23 cellular contexts compared by ENCODE assay signal in the genomic region with DNA sequence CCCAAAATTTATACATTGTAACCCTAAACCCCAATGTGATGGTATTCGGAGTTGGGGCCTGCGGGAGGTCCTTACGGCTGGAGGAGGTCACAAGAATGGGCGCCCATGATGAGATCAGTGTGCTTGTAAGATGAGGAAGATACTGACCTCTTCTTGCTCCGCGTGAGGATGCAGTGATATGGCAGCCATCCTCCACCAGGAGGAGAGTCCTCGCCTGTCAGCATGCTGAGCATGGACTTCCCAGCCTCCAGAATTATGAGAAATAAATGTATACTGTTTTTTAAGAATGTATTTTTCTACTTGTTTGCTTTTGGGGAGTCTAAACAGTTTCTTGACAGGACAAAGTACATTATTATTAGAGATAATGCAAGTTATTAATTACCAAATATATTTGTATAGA. TPM values are rescaled to one million over a fixed set of nuclear protein-coding genes. Genes with fewer than 3 reads are reported as not detected.
DNase-seq lines count a peak whose midpoint lies in the region; ATAC-seq, FAIRE-seq and TF ChIP-seq lines count a peak whose summit lies in the region.
"Had no signal": no experiment of that assay in that cellular context is flagged by ENCODE, and none has a peak within 500 bp of the region (broad histone marks: within the 10 kb centered on the region; RNA-seq: fewer than 3 reads in every experiment).

No MANE protein-coding gene starts in this region.

- no peak overlapping the region for H4K91ac ChIP-seq in IMR-90 (ENCODE audit: insufficient read depth, low read depth, low read length)

- H3K14ac ChIP-seq in IMR-90 (replicated peaks; ENCODE audit: low read depth, low read length), result no peak overlapping the region

- H3K27me3 ChIP-seq in BJ (ENCODE audit: control insufficient read depth, insufficient read depth, low read length) (peaks cover 5% of the 10 kb centered on the region; the same call in 1 of the 2 replicates), IMR-90 (ENCODE audit: control insufficient read depth, insufficient read depth, low read length) (peaks cover 3% of the 10 kb centered on the region; the same call in 1 of the 2 replicates), osteoblast (ENCODE audit: insufficient read depth, low read length) (peaks cover 31% of the 10 kb centered on the region)
- H3K27me3 ChIP-seq: BLaER1 had no signal

- intact Hi-C loops in IMR-90 (cut with micrococcal nuclease), result no loop called here

- H3K4me2 ChIP-seq in IMR-90 (ENCODE audit: low read depth, low read length) (no peak overlapping the region), osteoblast (ENCODE audit: insufficient read depth, low read length) (no peak overlapping the region)
- H3K4me2 ChIP-seq: BLaER1 had no signal

- no peak overlapping the region for H3K9ac ChIP-seq in IMR-90 (ENCODE audit: low read depth, low read length)
- H3K9ac ChIP-seq: BLaER1 had no signal

- CTCF ChIA-PET in BJ (lab: Yijun Ruan, JAX), result no interaction called here
- CTCF ChIA-PET in IMR-90 (lab: Yijun Ruan, JAX), result no interaction called here

- TF ChIP-seq CTCF in BJ (IDR thresholded peaks at IDR 0.05; ENCODE audit: insufficient read depth, low read depth, low read length) (peak; percentile 19), IMR-90 (conservative IDR thresholded peaks at IDR 0.05; ENCODE audit: low read depth, low read length) (0 out of 2 replicates have a peak, but pooled peaks have one; percentile 8), choroid plexus epithelial cell (conservative IDR thresholded peaks at IDR 0.05; ENCODE audit: low read depth, low read length) (peak; percentile 47), osteoblast (IDR thresholded peaks at IDR 0.05; ENCODE audit: extremely low read depth, low read depth, low read length) (peak; percentile 22)

- H3K18ac ChIP-seq in IMR-90 (ENCODE audit: low read depth, low read length), result no peak overlapping the region

- no peak overlapping the region for H3K4ac ChIP-seq in IMR-90 (ENCODE audit: low read depth, low read length)

- H4K5ac ChIP-seq in IMR-90 (ENCODE audit: low read depth, low read length), result no peak overlapping the region

- H3K36me3 ChIP-seq in BJ (ENCODE audit: control insufficient read depth, insufficient read depth, low read length) (no peaks in the 10 kb centered on the region), IMR-90 (ENCODE audit: control insufficient read depth, insufficient read depth, low read length) (no peaks in the 10 kb centered on the region), osteoblast (ENCODE audit: insufficient read depth, low read length) (no peaks in the 10 kb centered on the region)
- H3K36me3 ChIP-seq: BLaER1 had no signal

- POLR2A ChIA-PET in BJ (lab: Charles Lee) (no interaction called here), IMR-90 (lab: Charles Lee; ENCODE audit: unreplicated experiment) (no interaction called here)

- H4K8ac ChIP-seq in IMR-90 (ENCODE audit: low read depth in 2 of 2, low read length in 2 of 2), result no peak overlapping the region

- H2AFZ ChIP-seq in IMR-90 (replicated peaks; ENCODE audit: low read length, poor library complexity) (no peak overlapping the region), osteoblast (ENCODE audit: low read length) (no peak overlapping the region)

- H2BK120ac ChIP-seq in IMR-90 (ENCODE audit: low read depth, low read length), result no peak overlapping the region

- FAIRE-seq in H54 (lab: Jason Lieb, UNC), result no peak
- FAIRE-seq: A204.1, GM12891 had no signal

- H3K79me2 ChIP-seq in osteoblast (ENCODE audit: insufficient read depth, low read length), result no peaks in the 10 kb centered on the region

- no peak overlapping the region for H2BK15ac ChIP-seq in IMR-90 (ENCODE audit: low read depth, low read length)

- H2BK5ac ChIP-seq in IMR-90 (ENCODE audit: low read depth, low read length, poor library complexity, severe bottlenecking), result no peak overlapping the region

- H2AK9ac ChIP-seq in IMR-90 (replicated peaks; ENCODE audit: low read depth, low read length, poor library complexity), result no peak overlapping the region

- no peak overlapping the region for H3K23ac ChIP-seq in IMR-90 (ENCODE audit: low read depth, low read length)

- H3K56ac ChIP-seq in IMR-90 (ENCODE audit: extremely low read depth, insufficient read depth, low read length), result no peak overlapping the region

- DNase-seq in BJ (ENCODE audit: low read depth), result no peak
- DNase-seq in IMR-90, result no peak
- DNase-seq in choroid plexus epithelial cell (ENCODE audit: low read depth), result peak; percentile 10
- no peak for DNase-seq in osteoblast (ENCODE audit: insufficient read length, low spot score, missing footprints)
- no peak for DNase-seq in H54 (ENCODE audit: insufficient read length, low spot score)
- DNase-seq: CD4-positive, alpha-beta memory T cell; DMS53; EL; MM.1S; NCI-H1092; NCI-H146; NCI-H2029 treated with DMSO at 0.1 percent for 48 hours; NCI-H2171; NCI-H526 treated with DMSO at 0.1 percent for 48 hours; OCI-M1; RPMI8226; SHP77 treated with DMSO at 0.1 percent for 48 hours had no signal

- no peak overlapping the region for H3K4me3 ChIP-seq in BJ (ENCODE audit: low read depth, low read length)
- no peak overlapping the region for H3K4me3 ChIP-seq in IMR-90 (ENCODE audit: insufficient read depth, low read depth, low read length)
- H3K4me3 ChIP-seq in choroid plexus epithelial cell (ENCODE audit: low read depth, low read length), result no peak overlapping the region
- no peak overlapping the region for H3K4me3 ChIP-seq in osteoblast (ENCODE audit: insufficient read depth, low read length)
- H3K4me3 ChIP-seq: BLaER1 had no signal

- no peak for TF ChIP-seq RAD21 in IMR-90 (IDR thresholded peaks at IDR 0.05; ENCODE audit: low read length)

- H3K9me3 ChIP-seq in IMR-90 (ENCODE audit: control insufficient read depth, insufficient read depth, low read length) (no peaks in the 10 kb centered on the region), osteoblast (ENCODE audit: low read depth, low read length) (no peaks in the 10 kb centered on the region)
- H3K9me3 ChIP-seq: BLaER1 had no signal

- ATAC-seq in IMR-90 (ENCODE audit: low read depth) (no peak), HG02973 (IDR thresholded peaks at IDR 0.05; ENCODE audit: unreplicated experiment) (no peak), GM21737 (IDR thresholded peaks at IDR 0.05; ENCODE audit: unreplicated experiment) (no peak)
- ATAC-seq: HCT116 had no signal

- no peak for TF ChIP-seq POLR2A in IMR-90 (IDR thresholded peaks at IDR 0.05; ENCODE audit: low read depth, low read length)
- TF ChIP-seq POLR2A in H54 (IDR thresholded peaks at IDR 0.05; ENCODE audit: low read depth, low read length), result no peak

- in situ Hi-C loops in IMR-90 (cut with MboI; ENCODE audit: low sequenced_read_pairs), result no loop called here

- no peaks in the 10 kb centered on the region for H3K79me1 ChIP-seq in IMR-90 (ENCODE audit: low read depth in 1 of 2, low read length in 2 of 2)

- H3K27ac ChIP-seq in IMR-90 (ENCODE audit: insufficient read depth, low read length) (no peak overlapping the region), osteoblast (ENCODE audit: low read depth, low read length) (no peak overlapping the region)
- H3K27ac ChIP-seq: BLaER1 had no signal

- H2BK20ac ChIP-seq in IMR-90 (ENCODE audit: low read depth, low read length), result no peak overlapping the region

- WGBS in IMR-90 (ENCODE audit: extremely low coverage in 2 of 2, insufficient read length in 1 of 2), 2 experiments, result no CpG with 5 or more reads among the region's 7 CpGs

- H3K4me1 ChIP-seq in IMR-90 (ENCODE audit: control insufficient read depth, insufficient read depth, low read length) (no peaks in the 10 kb centered on the region), osteoblast (ENCODE audit: insufficient read depth, low read length) (no peaks in the 10 kb centered on the region)
- H3K4me1 ChIP-seq: BLaER1 had no signal

- H2AK5ac ChIP-seq in IMR-90 (ENCODE audit: low read depth, low read length), result no peak overlapping the region

- H4K20me1 ChIP-seq in IMR-90 (ENCODE audit: insufficient read depth, low read length) (no peaks in the 10 kb centered on the region), osteoblast (ENCODE audit: insufficient read depth, low read length) (no peaks in the 10 kb centered on the region)
- H4K20me1 ChIP-seq: BLaER1 had no signal

- dilution Hi-C loops in IMR-90 (cut with HindIII; ENCODE audit: low sequenced_read_pairs, unreplicated experiment), result no loop called here

- no peaks in the 10 kb centered on the region for H3K9me1 ChIP-seq in IMR-90 (ENCODE audit: insufficient read depth, low read length)

- no TSS peak for BruUV-seq in IMR-90 (replicated peaks; lab: Mats Ljungman, UMichigan)

TF ChIP-seq in IMR-90, 13 proteins besides CTCF, POLR2A, EP300 and RAD21:
- TF ChIP-seq CHD1 (IDR thresholded peaks at IDR 0.05; ENCODE audit: low read depth, low read length) (no peak), BHLHE40 (IDR thresholded peaks at IDR 0.05; ENCODE audit: low read depth, low read length) (no peak), SMC3 (IDR thresholded peaks at IDR 0.05; ENCODE audit: low read depth, low read length) (no peak), CEBPB (IDR thresholded peaks at IDR 0.05; ENCODE audit: low read depth, low read length) (no peak), FOS (IDR thresholded peaks at IDR 0.05; ENCODE audit: low read depth, low read length) (no peak), MAZ (IDR thresholded peaks at IDR 0.05; ENCODE audit: borderline replicate concordance, low read depth, low read length) (no peak), MXI1 (IDR thresholded peaks at IDR 0.05; ENCODE audit: borderline replicate concordance, low read depth, low read length) (no peak), RCOR1 (IDR thresholded peaks at IDR 0.05; ENCODE audit: insufficient replicate concordance, low read length) (no peak), USF2 (IDR thresholded peaks at IDR 0.05; ENCODE audit: low read depth, low read length) (no peak), RFX5 (IDR thresholded peaks at IDR 0.05; ENCODE audit: low read depth, low read length) (no peak)

RNA-seq across cellular contexts. Expression of gene SYNDIG1, which starts 8.7 kb away (rescaled TPM):
- polyA plus RNA-seq in BJ (2011; rRNA removed), result 1.0 and 1.7 TPM in 2 replicates
- polyA minus RNA-seq in BJ (2011; rRNA and poly(A)+ RNA removed), result 0.57 and 2.7 TPM in 2 replicates
- not detected in 2 replicates for total RNA-seq in IMR-90 (2012; rRNA removed)
- not detected in 2 replicates for polyA plus RNA-seq in IMR-90 (2012; rRNA removed)
- not detected in 2 replicates for polyA plus RNA-seq in IMR-90 (2012; cell fraction: cytosol; rRNA removed)
- polyA plus RNA-seq in IMR-90 (2012; cell fraction: nucleus; rRNA removed; ENCODE audit: low replicate concordance), result not detected in 2 replicates
- total RNA-seq in osteoblast, result 2.2 and 3.2 TPM in 2 replicates
- total RNA-seq: CD4-positive, alpha-beta memory T cell had no signal
- polyA plus RNA-seq: CD4-positive, alpha-beta memory T cell had no signal
